ENCODE assay signal across 24 cellular contexts in the genomic region with DNA sequence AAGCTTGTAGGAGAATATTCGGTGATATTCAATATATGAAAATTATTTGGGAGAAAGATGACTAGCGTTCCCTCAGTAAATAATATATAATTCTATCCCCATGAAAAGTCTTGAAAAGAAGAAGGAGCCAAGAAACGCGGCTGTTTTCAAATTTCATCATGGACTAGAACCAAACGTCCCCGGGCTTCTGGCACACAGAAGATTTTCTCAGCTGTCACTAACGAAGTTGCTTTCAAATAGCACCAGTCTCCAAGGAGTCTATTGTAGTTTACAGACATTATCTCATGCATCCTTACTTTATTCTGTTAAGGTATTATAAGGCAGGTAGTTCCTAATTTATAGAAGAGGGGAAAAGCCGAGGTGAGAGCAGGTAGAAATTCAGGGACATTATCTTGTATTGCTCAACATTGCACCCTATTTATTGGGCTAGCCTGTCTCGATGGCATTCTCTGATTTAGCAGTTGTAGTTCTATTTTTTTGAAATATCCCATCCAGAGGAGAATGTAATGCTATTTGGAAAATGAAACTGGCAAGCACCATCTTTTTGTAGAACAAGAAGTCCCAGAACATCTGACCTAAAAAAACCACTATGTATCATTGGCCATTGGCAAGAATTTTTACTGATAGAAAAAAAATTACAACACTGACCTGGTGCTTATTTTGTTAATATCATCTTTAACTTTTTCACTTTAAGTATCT.
DNase-seq lines count a peak whose midpoint lies in the region; ATAC-seq and TF ChIP-seq lines count a peak whose summit lies in the region.
"Had no signal": no experiment of that assay in that cellular context is flagged by ENCODE, and none has a peak within 500 bp of the region (broad histone marks: within the 10 kb centered on the region; RNA-seq: fewer than 3 reads in every experiment).

No MANE protein-coding gene starts in this region.

- H3K27me3 ChIP-seq in esophagus squamous epithelium (no peaks in the 10 kb centered on the region), skeletal muscle satellite cell (ENCODE audit: control insufficient read depth, insufficient read depth, low read length) (no peaks in the 10 kb centered on the region)
- H3K27me3 ChIP-seq: foreskin keratinocyte had no signal

- H3K9me3 ChIP-seq in esophagus squamous epithelium: no peaks in the 10 kb centered on the region
- H3K9me3 ChIP-seq in skeletal muscle satellite cell (replicated peaks; ENCODE audit: low read length): no peaks in the 10 kb centered on the region

- DNase-seq in LHCN-M2 (ENCODE audit: low read depth) (peak; percentile 83), esophagus squamous epithelium (lab: John Stamatoyannopoulos, UW) (no peak), midbrain (lab: John Stamatoyannopoulos, UW) (peak; percentile 12), glomerular visceral epithelial cell (ENCODE audit: extremely low spot score) (no peak), SW480 (ENCODE audit: low spot score) (no peak), NOMO-1 (lab: John Stamatoyannopoulos, UW; ENCODE audit: unreplicated experiment in 2 of 2) (no peak)
- DNase-seq: activated naive CD4-positive, alpha-beta T cell; activated T-cell treated with anti-CD3 and anti-CD28 coated beads for 4 hours; C1 segment of cervical spinal cord; foreskin keratinocyte; H7; IMR-90; kidney glomerular epithelial cell; MM.1S; NCI-H1436 treated with DMSO at 0.1 percent for 48 hours; NCI-H774; SIG-M5; stimulated activated naive CD8-positive, alpha-beta T cell treated with anti-CD3 and anti-CD28 coated beads, Interleukin-15, amount 100 ng/mL, for 72 hours; T-helper 1 cell had no signal

- H3K4me1 ChIP-seq in esophagus squamous epithelium: peaks cover 0 to 15% (median 0%) of the 10 kb centered on the region in 3 donors
- H3K4me1 ChIP-seq in skeletal muscle satellite cell (ENCODE audit: control insufficient read depth, insufficient read depth, low read length): peaks cover 26% of the 10 kb centered on the region
- H3K4me1 ChIP-seq: foreskin keratinocyte had no signal

- peak overlapping the region in 3 of 4 donors; percentile 68 to 75 (median 70) for H3K27ac ChIP-seq in esophagus squamous epithelium
- H3K27ac ChIP-seq: foreskin keratinocyte, HL-60, VCaP had no signal

- TF ChIP-seq POLR2A in esophagus squamous epithelium (IDR thresholded peaks at IDR 0.05): no peak

- 64 to 69% methylated on average over 9 of the region's 9 CpGs for WGBS in esophagus squamous epithelium, 2 donors

- TF ChIP-seq CTCF in esophagus squamous epithelium (IDR thresholded peaks at IDR 0.05): no peak

- H3K36me3 ChIP-seq in esophagus squamous epithelium (no peaks in the 10 kb centered on the region), skeletal muscle satellite cell (ENCODE audit: insufficient read depth, low read length) (peaks cover 61% of the 10 kb centered on the region)

- H3K9ac ChIP-seq in skeletal muscle satellite cell (ENCODE audit: low read depth, low read length): peak overlapping the region; percentile 25

- peak overlapping the region; percentile 52 for H3K4me2 ChIP-seq in skeletal muscle satellite cell (ENCODE audit: low read length)

- no peak overlapping the region for H3K4me3 ChIP-seq in esophagus squamous epithelium
- no peak overlapping the region for H3K4me3 ChIP-seq in skeletal muscle satellite cell (ENCODE audit: low read length)
- H3K4me3 ChIP-seq: skin epidermis had no signal

- no peak for ATAC-seq in HG03378 (IDR thresholded peaks at IDR 0.05; ENCODE audit: unreplicated experiment)
- ATAC-seq: foreskin keratinocyte; stimulated activated naive CD8-positive, alpha-beta T cell treated with anti-CD3 and anti-CD28 coated beads, Interleukin-15, amount 100 ng/mL, for 72 hours had no signal

- intact Hi-C loops in esophagus squamous epithelium (cut with DNase I): no loop called here

Comparison
In these comparisons a context has a peak if more than half of its experiments do, and no peak if none do; other contexts are left out.
1. DNase-seq: peak in LHCN-M2 (single experiment) and midbrain (single experiment); none in esophagus squamous epithelium (single experiment), glomerular visceral epithelial cell (single experiment), SW480 (single experiment) and NOMO-1 (0 of 2).